ENCODE assay signal across 12 cellular contexts in the genomic region with DNA sequence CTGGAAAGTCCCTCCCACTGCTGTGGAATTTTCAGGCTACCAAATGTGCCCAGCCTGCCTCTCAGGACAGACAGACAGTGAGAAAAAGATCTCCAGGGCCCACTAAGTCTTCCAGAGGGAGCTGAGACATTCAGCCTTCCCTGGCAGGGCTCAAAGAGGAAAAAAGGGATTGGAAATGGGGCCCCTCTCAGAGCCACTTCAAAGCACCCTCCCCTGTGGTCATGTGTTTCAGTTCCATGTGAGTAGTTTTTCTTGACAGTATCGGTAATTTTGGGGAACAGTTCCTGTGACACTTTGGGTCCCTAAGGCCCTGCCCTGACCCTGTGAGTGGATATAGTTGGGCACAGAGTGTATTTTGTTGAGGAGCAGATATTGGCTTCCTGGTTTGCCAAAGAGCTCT. TPM values are rescaled to one million over a fixed set of nuclear protein-coding genes. Genes with fewer than 3 reads are reported as not detected.
DNase-seq lines count a peak whose midpoint lies in the region; ATAC-seq and TF ChIP-seq lines count a peak whose summit lies in the region.
"Had no signal": no experiment of that assay in that cellular context is flagged by ENCODE, and none has a peak within 500 bp of the region (broad histone marks: within the 10 kb centered on the region; RNA-seq: fewer than 3 reads in every experiment).

No MANE protein-coding gene starts in this region.

- H3K4me1 Mint-ChIP-seq in stimulated activated naive CD8-positive, alpha-beta T cell treated with anti-CD3 and anti-CD28 coated beads, Interleukin-15, Interleukin-2, amounts not matched to agents 100 ng/mL and 50 ng/mL, for 24 hours (ENCODE audit: low read depth), result peaks cover 81% of the 10 kb centered on the region
- peaks cover 62 to 64% of the 10 kb centered on the region in 2 donors for H3K4me1 Mint-ChIP-seq in effector memory CD8-positive, alpha-beta T cell (ENCODE audit: low read depth in 2 of 2)
- peaks cover 48% of the 10 kb centered on the region for H3K4me1 Mint-ChIP-seq in type B pancreatic cell (ENCODE audit: unreplicated experiment)

- TF ChIP-seq CTCF in type B pancreatic cell (conservative IDR thresholded peaks at IDR 0.05), result no peak
- TF ChIP-seq CTCF in brain microvascular endothelial cell (IDR thresholded peaks at IDR 0.05; ENCODE audit: low read depth, low read length, missing control alignments), result no peak
- TF ChIP-seq CTCF in upper lobe of left lung (IDR thresholded peaks at IDR 0.05), result no peak

- ATAC-seq in stimulated activated naive CD8-positive, alpha-beta T cell treated with anti-CD3 and anti-CD28 coated beads, Interleukin-15, Interleukin-2, amounts not matched to agents 100 U/mL and 50 U/mL, for 24 hours, result no peak
- ATAC-seq in HG03342 (IDR thresholded peaks at IDR 0.05; ENCODE audit: unreplicated experiment) (peak; percentile 41), upper lobe of left lung (ENCODE audit: low FRiP score in 2 of 2) (no peak)
- no peak for ATAC-seq in effector memory CD8-positive, alpha-beta T cell (replicated peaks)

- no peaks in the 10 kb centered on the region for H3K9me3 ChIP-seq in upper lobe of left lung
- H3K9me3 ChIP-seq: SJCRH30 had no signal

- DNase-seq in stimulated activated naive CD8-positive, alpha-beta T cell treated with anti-CD3 and anti-CD28 coated beads, Interleukin-15, Interleukin-2, amounts not matched to agents 100 U/mL and 50 U/mL, for 24 hours, result no peak
- no peak for DNase-seq in effector memory CD8-positive, alpha-beta T cell
- DNase-seq in type B pancreatic cell (ENCODE audit: extremely low spot score, unreplicated experiment) (no peak), brain microvascular endothelial cell (no peak), DMS153 treated with DMSO at 0.1 percent for 48 hours (lab: John Stamatoyannopoulos, UW; ENCODE audit: unreplicated experiment) (no peak), upper lobe of left lung (no peak)
- DNase-seq: aorta, KG1, NCI-H187, SJCRH30 had no signal

- H3K27me3 ChIP-seq in brain microvascular endothelial cell (replicated peaks) (no peaks in the 10 kb centered on the region), upper lobe of left lung (no peaks in the 10 kb centered on the region)
- H3K27me3 ChIP-seq: SJCRH30 had no signal

- no peaks in the 10 kb centered on the region for H3K27me3 Mint-ChIP-seq in stimulated activated naive CD8-positive, alpha-beta T cell treated with anti-CD3 and anti-CD28 coated beads, Interleukin-15, Interleukin-2, amounts not matched to agents 100 ng/mL and 50 ng/mL, for 24 hours
- no peaks in the 10 kb centered on the region for H3K27me3 Mint-ChIP-seq in effector memory CD8-positive, alpha-beta T cell
- H3K27me3 Mint-ChIP-seq in type B pancreatic cell, result no peaks in the 10 kb centered on the region

- H3K27ac Mint-ChIP-seq in stimulated activated naive CD8-positive, alpha-beta T cell treated with anti-CD3 and anti-CD28 coated beads, Interleukin-15, Interleukin-2, amounts not matched to agents 100 ng/mL and 50 ng/mL, for 24 hours, result peak overlapping the region; percentile 76
- peak overlapping the region; percentile 49 to 76 for H3K27ac Mint-ChIP-seq in effector memory CD8-positive, alpha-beta T cell
- H3K27ac Mint-ChIP-seq in type B pancreatic cell, result peak overlapping the region; percentile 21

- 43 to 47% methylated on average over 1 of the region's 1 CpG for WGBS in upper lobe of left lung, 2 donors

- H3K36me3 ChIP-seq in brain microvascular endothelial cell (replicated peaks), result no peaks in the 10 kb centered on the region
- H3K36me3 ChIP-seq in upper lobe of left lung, result no peaks in the 10 kb centered on the region
- H3K36me3 ChIP-seq: SJCRH30 had no signal

- H3K9me3 Mint-ChIP-seq in stimulated activated naive CD8-positive, alpha-beta T cell treated with anti-CD3 and anti-CD28 coated beads, Interleukin-15, Interleukin-2, amounts not matched to agents 100 ng/mL and 50 ng/mL, for 24 hours, result no peaks in the 10 kb centered on the region
- H3K9me3 Mint-ChIP-seq in effector memory CD8-positive, alpha-beta T cell, result no peaks in the 10 kb centered on the region
- H3K9me3 Mint-ChIP-seq in type B pancreatic cell, result no peaks in the 10 kb centered on the region

- no peak overlapping the region for H3K4me3 Mint-ChIP-seq in stimulated activated naive CD8-positive, alpha-beta T cell treated with anti-CD3 and anti-CD28 coated beads, Interleukin-15, Interleukin-2, amounts not matched to agents 100 ng/mL and 50 ng/mL, for 24 hours
- H3K4me3 Mint-ChIP-seq in effector memory CD8-positive, alpha-beta T cell, result peak overlapping the region in 1 of 2 donors; percentile 10
- H3K4me3 Mint-ChIP-seq in type B pancreatic cell, result no peak overlapping the region

- H3K36me3 Mint-ChIP-seq in stimulated activated naive CD8-positive, alpha-beta T cell treated with anti-CD3 and anti-CD28 coated beads, Interleukin-15, Interleukin-2, amounts not matched to agents 100 ng/mL and 50 ng/mL, for 24 hours (ENCODE audit: low read depth), result peaks cover 23% of the 10 kb centered on the region
- H3K36me3 Mint-ChIP-seq in effector memory CD8-positive, alpha-beta T cell (ENCODE audit: insufficient read depth), result peaks cover 10% of the 10 kb centered on the region
- peaks cover 5% of the 10 kb centered on the region for H3K36me3 Mint-ChIP-seq in type B pancreatic cell

- H3K4me3 ChIP-seq in brain microvascular endothelial cell (ENCODE audit: low read depth, low read length) (no peak overlapping the region), upper lobe of left lung (no peak overlapping the region)
- H3K4me3 ChIP-seq: SJCRH30 had no signal

- H3K27ac ChIP-seq in brain microvascular endothelial cell (no peak overlapping the region), upper lobe of left lung (no peak overlapping the region)
- H3K27ac ChIP-seq: SJCRH30 had no signal

- H3K4me1 ChIP-seq in upper lobe of left lung, result peaks cover 43 to 58% (median 48%) of the 10 kb centered on the region in 4 donors

- no peak for TF ChIP-seq POLR2A in upper lobe of left lung (IDR thresholded peaks at IDR 0.05)

- in situ Hi-C loops in brain microvascular endothelial cell (cut with HindIII; ENCODE audit: low pct_ligation_motif_present, low sequenced_read_pairs), result no loop called here

- no peak for TF ChIP-seq EP300 in upper lobe of left lung (IDR thresholded peaks at IDR 0.05)

RNA-seq across cellular contexts. Expression of a gene that starts 25.0 kb away (rescaled TPM):
- total RNA-seq in type B pancreatic cell (ENCODE audit: low replicate concordance) (170 and 220 TPM in 2 replicates), upper lobe of left lung (100 to 1,000 TPM; 107 to 154 (median 129) TPM)

Comparison
In these comparisons a context has a peak if more than half of its experiments do, and no peak if none do; other contexts are left out.
1. H3K27ac Mint-ChIP-seq: peak in every context shown above with its lines; median percentile 76 in stimulated activated naive CD8-positive, alpha-beta T cell treated with anti-CD3 and anti-CD28 coated beads, Interleukin-15, Interleukin-2, amounts not matched to agents 100 ng/mL and 50 ng/mL, for 24 hours; 62 in effector memory CD8-positive, alpha-beta T cell; 21 in type B pancreatic cell.